In genomic region chr1:156592910-156593732, GRCh38 we compare ENCODE assay signal across 9 cellular contexts. TPM values are rescaled to one million over a fixed set of nuclear protein-coding genes. Genes with fewer than 3 reads are reported as not detected.
A peak's percentile ranks its signal among the peaks of the same experiment; 100 is the strongest.
DNase-seq lines count a peak whose midpoint lies in the region; ATAC-seq and TF ChIP-seq lines count a peak whose summit lies in the region.
"Had no signal": no experiment of that assay in that cellular context is flagged by ENCODE, and none has a peak within 500 bp of the region (broad histone marks: within the 10 kb centered on the region; RNA-seq: fewer than 3 reads in every experiment).

No MANE protein-coding gene starts in this region.

- no peaks in the 10 kb centered on the region for H3K9me3 Mint-ChIP-seq in activated naive CD8-positive, alpha-beta T cell treated with anti-CD3 and anti-CD28 coated beads, Interleukin-2, amount 10 ng/mL, durations not matched to agents 7 days and 5 days
- no peaks in the 10 kb centered on the region for H3K9me3 Mint-ChIP-seq in neural progenitor cell

- DNase-seq in NCI-H2029 treated with DMSO at 0.1 percent for 48 hours (lab: John Stamatoyannopoulos, UW) (peak; percentile 10), neural progenitor cell (ENCODE audit: low spot score) (no peak), NCI-H82 treated with DMSO at 0.1 percent for 48 hours (lab: John Stamatoyannopoulos, UW; ENCODE audit: unreplicated experiment) (no peak), esophagus muscularis mucosa (ENCODE audit: extremely low spot score) (no peak)
- DNase-seq in activated naive CD8-positive, alpha-beta T cell treated with anti-CD3 and anti-CD28 coated beads, Interleukin-2, amount 10 ng/mL, durations not matched to agents 7 days and 5 days = no peak
- DNase-seq: NCI-H524 treated with DMSO at 0.1 percent for 48 hours had no signal

- peaks cover 12% of the 10 kb centered on the region for H3K36me3 Mint-ChIP-seq in activated naive CD8-positive, alpha-beta T cell treated with anti-CD3 and anti-CD28 coated beads, Interleukin-2, amount 10 ng/mL, durations not matched to agents 7 days and 5 days
- H3K36me3 Mint-ChIP-seq in neural progenitor cell = peaks cover 13% of the 10 kb centered on the region

- H3K9me3 ChIP-seq in neural progenitor cell (ENCODE audit: low read depth) (no peaks in the 10 kb centered on the region), esophagus muscularis mucosa (no peaks in the 10 kb centered on the region)

- WGBS in esophagus muscularis mucosa = 65% methylated on average over 4 of the region's 8 CpGs

- POLR2A ChIA-PET in activated naive CD8-positive, alpha-beta T cell treated with anti-CD3 and anti-CD28 coated beads, Interleukin-2, amount 10 ng/mL, durations not matched to agents 7 days and 5 days (lab: Charles Lee) = interaction anchor here (1.2 to 3.2 kb wide), 5 partner anchors 8 to 136 kb away, joined by 3 to 34 read pairs (median 8); partner anchors contain the start of genes GPATCH4 and MEF2D

- H3K4me2 ChIP-seq in neural progenitor cell = peak overlapping the region; percentile 95

- peaks cover 5% of the 10 kb centered on the region for H3K79me2 ChIP-seq in neural progenitor cell (ENCODE audit: low read depth)

- H3K4me3 Mint-ChIP-seq in activated naive CD8-positive, alpha-beta T cell treated with anti-CD3 and anti-CD28 coated beads, Interleukin-2, amount 10 ng/mL, durations not matched to agents 7 days and 5 days = peak overlapping the region; percentile 83
- H3K4me3 Mint-ChIP-seq in neural progenitor cell = peak overlapping the region; percentile 85

- TF ChIP-seq EP300 in esophagus muscularis mucosa (IDR thresholded peaks at IDR 0.05) = no peak

- H3K4me1 ChIP-seq in neural progenitor cell = peaks cover 5% of the 10 kb centered on the region
- H3K4me1 ChIP-seq in esophagus muscularis mucosa = peaks cover 11 to 21% (median 19%) of the 10 kb centered on the region in 4 donors

- H3K4me3 ChIP-seq in neural progenitor cell = no peak overlapping the region
- H3K4me3 ChIP-seq in esophagus muscularis mucosa = no peak overlapping the region

- H3K36me3 ChIP-seq in neural progenitor cell (no peaks in the 10 kb centered on the region), esophagus muscularis mucosa (peaks cover 28 to 54% (median 53%) of the 10 kb centered on the region in 4 donors)

- peaks cover 21% of the 10 kb centered on the region for H3K4me1 Mint-ChIP-seq in activated naive CD8-positive, alpha-beta T cell treated with anti-CD3 and anti-CD28 coated beads, Interleukin-2, amount 10 ng/mL, durations not matched to agents 7 days and 5 days
- peaks cover 28% of the 10 kb centered on the region for H3K4me1 Mint-ChIP-seq in neural progenitor cell

- intact Hi-C loops in esophagus muscularis mucosa (cut with DNase I) = loop anchor here (5.0 to 10.0 kb wide), 2 partner anchors 108 to 136 kb away; no protein-coding TSS in a partner anchor

- TF ChIP-seq CTCF in neural progenitor cell (IDR thresholded peaks at IDR 0.05) (no peak), esophagus muscularis mucosa (IDR thresholded peaks at IDR 0.05) (no peak)

- H3K27ac ChIP-seq in neural progenitor cell (no peak overlapping the region), esophagus muscularis mucosa (replicated peaks in 1 of 4) (peak overlapping the region in 2 of 4 donors; percentile 90 to 91)

- H3K9ac ChIP-seq in neural progenitor cell = no peak overlapping the region

- no peaks in the 10 kb centered on the region for H3K27me3 Mint-ChIP-seq in activated naive CD8-positive, alpha-beta T cell treated with anti-CD3 and anti-CD28 coated beads, Interleukin-2, amount 10 ng/mL, durations not matched to agents 7 days and 5 days
- peaks cover 5% of the 10 kb centered on the region for H3K27me3 Mint-ChIP-seq in neural progenitor cell (ENCODE audit: insufficient read depth, low read depth)

- TF ChIP-seq POLR2A in GM19193 (IDR thresholded peaks at IDR 0.05; ENCODE audit: extremely low read depth, insufficient read depth, insufficient read length) (peak; percentile 13), esophagus muscularis mucosa (IDR thresholded peaks at IDR 0.05; ENCODE audit: low read depth) (no peak)

- ATAC-seq in activated naive CD8-positive, alpha-beta T cell treated with anti-CD3 and anti-CD28 coated beads, Interleukin-2, amount 10 ng/mL, durations not matched to agents 7 days and 5 days (ENCODE audit: low read depth) = no peak
- no peak for ATAC-seq in GM18502 (IDR thresholded peaks at IDR 0.05; ENCODE audit: poor library complexity, unreplicated experiment)

- no peak overlapping the region for H2AFZ ChIP-seq in neural progenitor cell (replicated peaks)

- no peaks in the 10 kb centered on the region for H4K20me1 ChIP-seq in neural progenitor cell (ENCODE audit: low read depth)

- H3K27ac Mint-ChIP-seq in activated naive CD8-positive, alpha-beta T cell treated with anti-CD3 and anti-CD28 coated beads, Interleukin-2, amount 10 ng/mL, durations not matched to agents 7 days and 5 days = peak overlapping the region; percentile 39
- H3K27ac Mint-ChIP-seq in neural progenitor cell = no peak overlapping the region

- peaks cover 39% of the 10 kb centered on the region for H3F3A ChIP-seq in neural progenitor cell (ENCODE audit: low read depth)

- H3K27me3 ChIP-seq in neural progenitor cell = no peaks in the 10 kb centered on the region
- no peaks in the 10 kb centered on the region for H3K27me3 ChIP-seq in esophagus muscularis mucosa

RNA-seq across cellular contexts. Expression of gene NAXE, which starts 1.5 kb away (rescaled TPM):
- total RNA-seq in activated naive CD8-positive, alpha-beta T cell treated with anti-CD3 and anti-CD28 coated beads, Interleukin-2, amount 10 ng/mL, durations not matched to agents 7 days and 5 days = 10 to 100 TPM; 53.8 TPM
- total RNA-seq in neural progenitor cell (ENCODE audit: low replicate concordance) (32.8 and 51.3 TPM in 2 replicates), esophagus muscularis mucosa (10 to 100 TPM; 73.5 to 98.0 (median 85.2) TPM)

RNA-seq across cellular contexts. Expression of gene GPATCH4, which starts 8.2 kb away (rescaled TPM):
- 10 to 100 TPM; 29.7 to 31.1 TPM for total RNA-seq in activated naive CD8-positive, alpha-beta T cell treated with anti-CD3 and anti-CD28 coated beads, Interleukin-2, amount 10 ng/mL, durations not matched to agents 7 days and 5 days
- total RNA-seq in neural progenitor cell (ENCODE audit: low replicate concordance) = 17.2 and 18.6 TPM in 2 replicates
- total RNA-seq in esophagus muscularis mucosa = 10 to 100 TPM; 22.6 to 32.8 (median 26.4) TPM

RNA-seq across cellular contexts. Expression of gene TTC24, which starts 13.6 kb away (rescaled TPM):
- 10 to 100 TPM; 22.7 to 24.1 TPM for total RNA-seq in activated naive CD8-positive, alpha-beta T cell treated with anti-CD3 and anti-CD28 coated beads, Interleukin-2, amount 10 ng/mL, durations not matched to agents 7 days and 5 days
- total RNA-seq in neural progenitor cell (ENCODE audit: low replicate concordance) = not detected in 2 replicates
- not detected for total RNA-seq in esophagus muscularis mucosa
- total RNA-seq: posterior vena cava had no signal

RNA-seq across cellular contexts. Expression of gene IQGAP3, which starts 20.8 kb away (rescaled TPM):
- 10 to 100 TPM; 26.1 to 30.3 TPM for total RNA-seq in activated naive CD8-positive, alpha-beta T cell treated with anti-CD3 and anti-CD28 coated beads, Interleukin-2, amount 10 ng/mL, durations not matched to agents 7 days and 5 days
- total RNA-seq in neural progenitor cell (ENCODE audit: low replicate concordance) = 31.5 and 59.2 TPM in 2 replicates
- 1 to 10 TPM in 1 of 4 donors, under 1 TPM in 2, not detected in 1; 0.06 to 1.1 (median 0.50) TPM for total RNA-seq in esophagus muscularis mucosa

RNA-seq across cellular contexts. Expression of gene HAPLN2, which starts 26.1 kb away (rescaled TPM):
- under 1 TPM in 1 of 2 experiments, not detected in 1; 0.17 TPM for total RNA-seq in activated naive CD8-positive, alpha-beta T cell treated with anti-CD3 and anti-CD28 coated beads, Interleukin-2, amount 10 ng/mL, durations not matched to agents 7 days and 5 days
- total RNA-seq in neural progenitor cell (ENCODE audit: low replicate concordance) (0.65 TPM in 1 of 2 replicates, not detected in the other), esophagus muscularis mucosa (1 to 10 TPM in 3 of 4 donors, under 1 TPM in 1; 0.83 to 5.1 (median 2.2) TPM)

Comparison
In these comparisons a context has a peak if more than half of its experiments do, and no peak if none do; other contexts are left out.
1. RNA of gene TTC24, which starts 13.6 kb away (total RNA-seq): 22.7 to 24.1 TPM in activated naive CD8-positive, alpha-beta T cell treated with anti-CD3 and anti-CD28 coated beads, Interleukin-2, amount 10 ng/mL, durations not matched to agents 7 days and 5 days; not detected in neural progenitor cell and not detected in esophagus muscularis mucosa; every median in the first group is over 10 times any median in the second.